3 cellular contexts compared by ENCODE assay signal in genomic region chr19:18799389-18799970, GRCh38.
TF ChIP-seq lines count a peak whose summit lies in the region.

No MANE protein-coding gene starts in this region.

TF ChIP-seq in HEK293, 187 proteins besides CTCF, POLR2A, EP300 and RAD21:
- TF ChIP-seq, protein P1, sequence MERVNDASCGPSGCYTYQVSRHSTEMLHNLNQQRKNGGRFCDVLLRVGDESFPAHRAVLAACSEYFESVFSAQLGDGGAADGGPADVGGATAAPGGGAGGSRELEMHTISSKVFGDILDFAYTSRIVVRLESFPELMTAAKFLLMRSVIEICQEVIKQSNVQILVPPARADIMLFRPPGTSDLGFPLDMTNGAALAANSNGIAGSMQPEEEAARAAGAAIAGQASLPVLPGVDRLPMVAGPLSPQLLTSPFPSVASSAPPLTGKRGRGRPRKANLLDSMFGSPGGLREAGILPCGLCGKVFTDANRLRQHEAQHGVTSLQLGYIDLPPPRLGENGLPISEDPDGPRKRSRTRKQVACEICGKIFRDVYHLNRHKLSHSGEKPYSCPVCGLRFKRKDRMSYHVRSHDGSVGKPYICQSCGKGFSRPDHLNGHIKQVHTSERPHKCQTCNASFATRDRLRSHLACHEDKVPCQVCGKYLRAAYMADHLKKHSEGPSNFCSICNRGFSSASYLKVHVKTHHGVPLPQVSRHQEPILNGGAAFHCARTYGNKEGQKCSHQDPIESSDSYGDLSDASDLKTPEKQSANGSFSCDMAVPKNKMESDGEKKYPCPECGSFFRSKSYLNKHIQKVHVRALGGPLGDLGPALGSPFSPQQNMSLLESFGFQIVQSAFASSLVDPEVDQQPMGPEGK (tag by site-specific recombination; IDR thresholded peaks at IDR 0.05), result no peak
- no peak for TF ChIP-seq ZNF514 (tag by site-specific recombination; IDR thresholded peaks at IDR 0.05)
- no peak for TF ChIP-seq TCF7L2 (IDR thresholded peaks at IDR 0.05; ENCODE audit: borderline replicate concordance, low read depth, low read length)
- TF ChIP-seq ZNF341 (tag by site-specific recombination; IDR thresholded peaks at IDR 0.05; ENCODE audit: low read depth), result no peak
- 0 out of 2 replicates have a peak, but pooled peaks have one; percentile 13 for TF ChIP-seq ZNF140 (tag by site-specific recombination; IDR thresholded peaks at IDR 0.05)
- no peak for TF ChIP-seq ZNF157 (tag by site-specific recombination; IDR thresholded peaks at IDR 0.05)
- no peak for TF ChIP-seq ZNF138 (tag by site-specific recombination; IDR thresholded peaks at IDR 0.05; ENCODE audit: borderline replicate concordance)
- TF ChIP-seq GLI4 (tag by site-specific recombination; IDR thresholded peaks at IDR 0.05), result no peak
- TF ChIP-seq KLF9 (tag by site-specific recombination; IDR thresholded peaks at IDR 0.05; ENCODE audit: low read depth), result no peak
- no peak for TF ChIP-seq HOXA7 (CRISPR knock-in tag; IDR thresholded peaks at IDR 0.05; ENCODE audit: borderline replicate concordance)
- no peak for TF ChIP-seq ZNF302 (tag by site-specific recombination; IDR thresholded peaks at IDR 0.05; ENCODE audit: low read depth)
- no peak for TF ChIP-seq GLI2 (tag by site-specific recombination; IDR thresholded peaks at IDR 0.05; ENCODE audit: borderline replicate concordance, low read depth)
- no peak for TF ChIP-seq ZNF600 (tag by site-specific recombination; IDR thresholded peaks at IDR 0.05)
- no peak for TF ChIP-seq ZNF155 (tag by site-specific recombination; IDR thresholded peaks at IDR 0.05)
- no peak for TF ChIP-seq KLF16 (tag by site-specific recombination; IDR thresholded peaks at IDR 0.05)
- peak; percentile 97 for TF ChIP-seq ZNF366 (tag by site-specific recombination; conservative IDR thresholded peaks at IDR 0.05)
- no peak for TF ChIP-seq GLIS1 (tag by site-specific recombination; IDR thresholded peaks at IDR 0.05)
- TF ChIP-seq ZBTB17 (tag by site-specific recombination; IDR thresholded peaks at IDR 0.05), result peak; percentile 94
- TF ChIP-seq, protein P2, sequence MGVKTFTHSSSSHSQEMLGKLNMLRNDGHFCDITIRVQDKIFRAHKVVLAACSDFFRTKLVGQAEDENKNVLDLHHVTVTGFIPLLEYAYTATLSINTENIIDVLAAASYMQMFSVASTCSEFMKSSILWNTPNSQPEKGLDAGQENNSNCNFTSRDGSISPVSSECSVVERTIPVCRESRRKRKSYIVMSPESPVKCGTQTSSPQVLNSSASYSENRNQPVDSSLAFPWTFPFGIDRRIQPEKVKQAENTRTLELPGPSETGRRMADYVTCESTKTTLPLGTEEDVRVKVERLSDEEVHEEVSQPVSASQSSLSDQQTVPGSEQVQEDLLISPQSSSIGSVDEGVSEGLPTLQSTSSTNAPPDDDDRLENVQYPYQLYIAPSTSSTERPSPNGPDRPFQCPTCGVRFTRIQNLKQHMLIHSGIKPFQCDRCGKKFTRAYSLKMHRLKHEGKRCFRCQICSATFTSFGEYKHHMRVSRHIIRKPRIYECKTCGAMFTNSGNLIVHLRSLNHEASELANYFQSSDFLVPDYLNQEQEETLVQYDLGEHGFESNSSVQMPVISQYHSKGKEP (tag by site-specific recombination; IDR thresholded peaks at IDR 0.05), result no peak
- no peak for TF ChIP-seq ZNF248 (tag by site-specific recombination; IDR thresholded peaks at IDR 0.05)
- TF ChIP-seq ZNF391 (tag by site-specific recombination; IDR thresholded peaks at IDR 0.05; ENCODE audit: borderline replicate concordance, low read depth), result no peak
- no peak for TF ChIP-seq ZNF23 (tag by site-specific recombination; IDR thresholded peaks at IDR 0.05; ENCODE audit: borderline replicate concordance)

TF ChIP-seq in IMR-90, 13 proteins besides CTCF, POLR2A, EP300 and RAD21:
- TF ChIP-seq MXI1 (IDR thresholded peaks at IDR 0.05; ENCODE audit: borderline replicate concordance, low read depth, low read length), result no peak
- no peak for TF ChIP-seq MAFK (IDR thresholded peaks at IDR 0.05; ENCODE audit: low read depth, low read length)
- no peak for TF ChIP-seq SMC3 (IDR thresholded peaks at IDR 0.05; ENCODE audit: low read depth, low read length)
- TF ChIP-seq MAZ (IDR thresholded peaks at IDR 0.05; ENCODE audit: borderline replicate concordance, low read depth, low read length), result no peak
- TF ChIP-seq, protein P3, sequence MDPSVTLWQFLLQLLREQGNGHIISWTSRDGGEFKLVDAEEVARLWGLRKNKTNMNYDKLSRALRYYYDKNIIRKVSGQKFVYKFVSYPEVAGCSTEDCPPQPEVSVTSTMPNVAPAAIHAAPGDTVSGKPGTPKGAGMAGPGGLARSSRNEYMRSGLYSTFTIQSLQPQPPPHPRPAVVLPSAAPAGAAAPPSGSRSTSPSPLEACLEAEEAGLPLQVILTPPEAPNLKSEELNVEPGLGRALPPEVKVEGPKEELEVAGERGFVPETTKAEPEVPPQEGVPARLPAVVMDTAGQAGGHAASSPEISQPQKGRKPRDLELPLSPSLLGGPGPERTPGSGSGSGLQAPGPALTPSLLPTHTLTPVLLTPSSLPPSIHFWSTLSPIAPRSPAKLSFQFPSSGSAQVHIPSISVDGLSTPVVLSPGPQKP (IDR thresholded peaks at IDR 0.05; ENCODE audit: borderline replicate concordance, low read depth, low read length), result no peak
- no peak for TF ChIP-seq CHD1 (IDR thresholded peaks at IDR 0.05; ENCODE audit: low read depth, low read length)
- TF ChIP-seq NFE2L2 (IDR thresholded peaks at IDR 0.05; ENCODE audit: low read depth, low read length), result no peak
- no peak for TF ChIP-seq USF2 (IDR thresholded peaks at IDR 0.05; ENCODE audit: low read depth, low read length)
- no peak for TF ChIP-seq FOS (IDR thresholded peaks at IDR 0.05; ENCODE audit: low read depth, low read length)
- TF ChIP-seq RCOR1 (IDR thresholded peaks at IDR 0.05; ENCODE audit: insufficient replicate concordance, low read length), result no peak
- no peak for TF ChIP-seq RFX5 (IDR thresholded peaks at IDR 0.05; ENCODE audit: low read depth, low read length)
- TF ChIP-seq CEBPB (IDR thresholded peaks at IDR 0.05; ENCODE audit: low read depth, low read length), result no peak
- no peak for TF ChIP-seq BHLHE40 (IDR thresholded peaks at IDR 0.05; ENCODE audit: low read depth, low read length)
TF ChIP-seq in IMR-90: peak in this region for 0.

TF ChIP-seq in H1, 55 proteins besides CTCF, POLR2A, EP300 and RAD21:
- TF ChIP-seq GTF2F1 (IDR thresholded peaks at IDR 0.05; ENCODE audit: borderline replicate concordance, low read depth, low read length) (no peak), JUN (IDR thresholded peaks at IDR 0.05; ENCODE audit: low read depth, low read length) (no peak), CREB1 (IDR thresholded peaks at IDR 0.05) (no peak), BACH1 (IDR thresholded peaks at IDR 0.05; ENCODE audit: low read length) (no peak), CEBPB (IDR thresholded peaks at IDR 0.05; ENCODE audit: low read depth, low read length) (no peak), GABPA (IDR thresholded peaks at IDR 0.05; ENCODE audit: borderline replicate concordance, insufficient read depth, low read length) (no peak), SUZ12 (IDR thresholded peaks at IDR 0.05; ENCODE audit: low read length) (no peak), CBX8 (IDR thresholded peaks at IDR 0.05; ENCODE audit: borderline replicate concordance, low read depth, low read length) (no peak), SIRT6 (IDR thresholded peaks at IDR 0.05; ENCODE audit: low read length) (no peak)
